In the genomic region with DNA sequence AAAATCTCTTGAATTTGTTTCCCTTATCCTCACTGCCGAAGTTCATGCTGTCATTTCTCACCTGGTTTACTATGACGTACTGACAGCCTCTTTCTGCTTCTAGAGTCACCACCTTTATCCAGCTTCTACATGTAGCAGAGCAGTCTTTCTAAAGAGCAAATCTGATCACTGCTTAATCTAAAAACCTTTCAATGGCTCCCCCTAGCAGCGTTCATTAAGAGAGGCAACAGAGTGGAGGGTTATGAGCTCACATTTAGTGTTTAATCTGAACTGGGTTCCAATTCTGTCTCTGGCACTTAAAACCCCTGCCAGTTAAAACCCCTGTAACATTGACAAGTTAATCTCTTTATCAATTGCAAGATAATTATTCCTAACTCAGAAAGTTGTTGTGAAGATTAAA, we compare ENCODE assay signal across 1 cellular context.
TF ChIP-seq lines count a peak whose summit lies in the region.

No MANE protein-coding gene starts in this region.

TF ChIP-seq in GM23338, 12 proteins besides CTCF, POLR2A, EP300 and RAD21 (continued from another document):
- TF ChIP-seq, protein P1, sequence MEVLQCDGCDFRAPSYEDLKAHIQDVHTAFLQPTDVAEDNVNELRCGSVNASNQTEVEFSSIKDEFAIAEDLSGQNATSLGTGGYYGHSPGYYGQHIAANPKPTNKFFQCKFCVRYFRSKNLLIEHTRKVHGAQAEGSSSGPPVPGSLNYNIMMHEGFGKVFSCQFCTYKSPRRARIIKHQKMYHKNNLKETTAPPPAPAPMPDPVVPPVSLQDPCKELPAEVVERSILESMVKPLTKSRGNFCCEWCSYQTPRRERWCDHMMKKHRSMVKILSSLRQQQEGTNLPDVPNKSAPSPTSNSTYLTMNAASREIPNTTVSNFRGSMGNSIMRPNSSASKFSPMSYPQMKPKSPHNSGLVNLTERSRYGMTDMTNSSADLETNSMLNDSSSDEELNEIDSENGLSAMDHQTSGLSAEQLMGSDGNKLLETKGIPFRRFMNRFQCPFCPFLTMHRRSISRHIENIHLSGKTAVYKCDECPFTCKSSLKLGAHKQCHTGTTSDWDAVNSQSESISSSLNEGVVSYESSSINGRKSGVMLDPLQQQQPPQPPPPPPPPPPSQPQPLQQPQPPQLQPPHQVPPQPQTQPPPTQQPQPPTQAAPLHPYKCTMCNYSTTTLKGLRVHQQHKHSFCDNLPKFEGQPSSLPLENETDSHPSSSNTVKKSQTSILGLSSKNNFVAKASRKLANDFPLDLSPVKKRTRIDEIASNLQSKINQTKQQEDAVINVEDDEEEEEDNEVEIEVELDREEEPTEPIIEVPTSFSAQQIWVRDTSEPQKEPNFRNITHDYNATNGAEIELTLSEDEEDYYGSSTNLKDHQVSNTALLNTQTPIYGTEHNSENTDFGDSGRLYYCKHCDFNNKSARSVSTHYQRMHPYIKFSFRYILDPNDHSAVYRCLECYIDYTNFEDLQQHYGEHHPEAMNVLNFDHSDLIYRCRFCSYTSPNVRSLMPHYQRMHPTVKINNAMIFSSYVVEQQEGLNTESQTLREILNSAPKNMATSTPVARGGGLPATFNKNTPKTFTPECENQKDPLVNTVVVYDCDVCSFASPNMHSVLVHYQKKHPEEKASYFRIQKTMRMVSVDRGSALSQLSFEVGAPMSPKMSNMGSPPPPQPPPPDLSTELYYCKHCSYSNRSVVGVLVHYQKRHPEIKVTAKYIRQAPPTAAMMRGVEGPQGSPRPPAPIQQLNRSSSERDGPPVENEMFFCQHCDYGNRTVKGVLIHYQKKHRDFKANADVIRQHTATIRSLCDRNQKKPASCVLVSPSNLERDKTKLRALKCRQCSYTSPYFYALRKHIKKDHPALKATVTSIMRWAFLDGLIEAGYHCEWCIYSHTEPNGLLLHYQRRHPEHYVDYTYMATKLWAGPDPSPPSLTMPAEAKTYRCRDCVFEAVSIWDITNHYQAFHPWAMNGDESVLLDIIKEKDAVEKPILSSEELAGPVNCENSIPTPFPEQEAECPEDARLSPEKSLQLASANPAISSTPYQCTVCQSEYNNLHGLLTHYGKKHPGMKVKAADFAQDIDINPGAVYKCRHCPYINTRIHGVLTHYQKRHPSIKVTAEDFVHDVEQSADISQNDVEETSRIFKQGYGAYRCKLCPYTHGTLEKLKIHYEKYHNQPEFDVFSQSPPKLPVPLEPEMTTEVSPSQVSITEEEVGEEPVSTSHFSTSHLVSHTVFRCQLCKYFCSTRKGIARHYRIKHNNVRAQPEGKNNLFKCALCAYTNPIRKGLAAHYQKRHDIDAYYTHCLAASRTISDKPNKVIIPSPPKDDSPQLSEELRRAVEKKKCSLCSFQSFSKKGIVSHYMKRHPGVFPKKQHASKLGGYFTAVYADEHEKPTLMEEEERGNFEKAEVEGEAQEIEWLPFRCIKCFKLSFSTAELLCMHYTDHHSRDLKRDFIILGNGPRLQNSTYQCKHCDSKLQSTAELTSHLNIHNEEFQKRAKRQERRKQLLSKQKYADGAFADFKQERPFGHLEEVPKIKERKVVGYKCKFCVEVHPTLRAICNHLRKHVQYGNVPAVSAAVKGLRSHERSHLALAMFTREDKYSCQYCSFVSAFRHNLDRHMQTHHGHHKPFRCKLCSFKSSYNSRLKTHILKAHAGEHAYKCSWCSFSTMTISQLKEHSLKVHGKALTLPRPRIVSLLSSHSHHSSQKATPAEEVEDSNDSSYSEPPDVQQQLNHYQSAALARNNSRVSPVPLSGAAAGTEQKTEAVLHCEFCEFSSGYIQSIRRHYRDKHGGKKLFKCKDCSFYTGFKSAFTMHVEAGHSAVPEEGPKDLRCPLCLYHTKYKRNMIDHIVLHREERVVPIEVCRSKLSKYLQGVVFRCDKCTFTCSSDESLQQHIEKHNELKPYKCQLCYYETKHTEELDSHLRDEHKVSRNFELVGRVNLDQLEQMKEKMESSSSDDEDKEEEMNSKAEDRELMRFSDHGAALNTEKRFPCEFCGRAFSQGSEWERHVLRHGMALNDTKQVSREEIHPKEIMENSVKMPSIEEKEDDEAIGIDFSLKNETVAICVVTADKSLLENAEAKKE (CRISPR knock-in tag; IDR thresholded peaks at IDR 0.05), result no peak
- TF ChIP-seq JUNB (IDR thresholded peaks at IDR 0.05; ENCODE audit: unreplicated experiment) (no peak), ZNF114 (CRISPR knock-in tag; IDR thresholded peaks at IDR 0.05) (no peak), EZH2phosphoT487 (IDR thresholded peaks at IDR 0.05; ENCODE audit: unreplicated experiment) (no peak), EZH2 (IDR thresholded peaks at IDR 0.05; ENCODE audit: low read depth, unreplicated experiment) (no peak), STAT1 (IDR thresholded peaks at IDR 0.05; ENCODE audit: unreplicated experiment) (no peak), CREB1 (CRISPR knock-in tag; IDR thresholded peaks at IDR 0.05; ENCODE audit: low read depth) (no peak), POLR2AphosphoS5 (IDR thresholded peaks at IDR 0.05; ENCODE audit: low read depth) (no peak)
TF ChIP-seq in GM23338: peak in this region for 0.
